Comparison of ENCODE assay signal across 23 cellular contexts in the genomic region with DNA sequence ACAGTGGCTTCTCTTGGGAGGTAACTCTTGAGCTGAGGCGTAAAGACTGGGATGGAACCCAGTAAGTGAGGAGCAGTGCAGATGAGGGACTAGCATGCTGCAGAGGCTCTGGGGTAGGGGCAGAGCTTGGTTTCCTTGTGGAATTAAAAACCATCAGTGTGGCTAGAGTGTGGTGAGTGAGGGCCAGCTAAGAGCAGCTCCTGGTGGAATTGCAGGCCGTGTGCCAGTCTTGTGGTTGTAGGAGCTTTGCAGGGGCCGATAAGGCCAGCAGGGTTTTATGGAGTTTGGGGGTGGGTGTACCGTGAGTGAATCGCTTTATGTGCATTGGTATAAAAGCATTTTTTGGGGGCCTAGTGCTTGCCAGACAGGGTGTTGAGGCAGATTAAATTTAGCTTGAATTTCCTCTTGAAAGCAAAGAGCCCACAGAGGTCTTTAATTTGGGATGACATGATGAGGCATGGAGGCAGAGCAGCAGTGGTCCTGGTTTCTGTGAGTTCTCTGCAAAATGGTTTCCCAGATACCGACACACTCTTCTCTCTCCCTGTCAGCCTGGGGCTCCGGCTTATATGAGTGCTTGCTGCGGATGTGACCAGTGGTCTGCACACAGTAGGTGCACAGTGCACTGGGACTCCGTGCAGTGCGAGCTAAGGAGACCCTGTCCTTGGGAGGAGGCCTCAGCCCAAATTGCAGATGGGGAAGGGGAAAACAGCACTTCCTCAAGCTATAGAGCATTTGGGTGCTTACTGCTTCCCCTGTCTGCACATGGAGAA.
DNase-seq lines count a peak whose midpoint lies in the region; ATAC-seq and TF ChIP-seq lines count a peak whose summit lies in the region.
"Had no signal": no experiment of that assay in that cellular context is flagged by ENCODE, and none has a peak within 500 bp of the region (broad histone marks: within the 10 kb centered on the region; RNA-seq: fewer than 3 reads in every experiment).

No MANE protein-coding gene starts in this region.

- TF ChIP-seq POLR2A in esophagus muscularis mucosa (IDR thresholded peaks at IDR 0.05; ENCODE audit: low read depth) = no peak

- peaks cover 23% of the 10 kb centered on the region for H3K4me1 Mint-ChIP-seq in neural progenitor cell
- no peaks in the 10 kb centered on the region for H3K4me1 Mint-ChIP-seq in activated naive CD8-positive, alpha-beta T cell treated with anti-CD3 and anti-CD28 coated beads, Interleukin-2, amount 50 U/mL, for 24 hours
- H3K4me1 Mint-ChIP-seq in mesothelial cell of epicardium = peaks cover 30% of the 10 kb centered on the region
- H3K4me1 Mint-ChIP-seq: activated CD4-positive, alpha-beta T cell treated with anti-CD3 and anti-CD28 coated beads for 36 hours had no signal

- H3K36me3 Mint-ChIP-seq in neural progenitor cell (no peaks in the 10 kb centered on the region), mesothelial cell of epicardium (no peaks in the 10 kb centered on the region)
- no peaks in the 10 kb centered on the region for H3K36me3 Mint-ChIP-seq in activated naive CD8-positive, alpha-beta T cell treated with anti-CD3 and anti-CD28 coated beads, Interleukin-2, amount 50 U/mL, for 24 hours (ENCODE audit: low read depth)
- H3K36me3 Mint-ChIP-seq: CD14-positive monocyte had no signal

- no peak overlapping the region for H3K4me2 ChIP-seq in neural progenitor cell
- H3K4me2 ChIP-seq: hepatocyte, KMS-11 had no signal

- H3K4me3 ChIP-seq in esophagus muscularis mucosa (no peak overlapping the region), neural progenitor cell (no peak overlapping the region)
- H3K4me3 ChIP-seq: breast epithelium, hepatocyte, Peyer's patch, upper lobe of right lung had no signal

- H3K9me3 ChIP-seq in esophagus muscularis mucosa (no peaks in the 10 kb centered on the region), neural progenitor cell (ENCODE audit: low read depth) (no peaks in the 10 kb centered on the region)
- H3K9me3 ChIP-seq: breast epithelium, Peyer's patch, upper lobe of right lung had no signal

- H3K9me3 Mint-ChIP-seq in neural progenitor cell (no peaks in the 10 kb centered on the region), mesothelial cell of epicardium (no peaks in the 10 kb centered on the region)
- H3K9me3 Mint-ChIP-seq in activated naive CD8-positive, alpha-beta T cell treated with anti-CD3 and anti-CD28 coated beads, Interleukin-2, amount 50 U/mL, for 24 hours = no peaks in the 10 kb centered on the region
- H3K9me3 Mint-ChIP-seq: CD14-positive monocyte had no signal

- no peaks in the 10 kb centered on the region for H3K79me2 ChIP-seq in neural progenitor cell (ENCODE audit: low read depth)
- H3K79me2 ChIP-seq: hepatocyte had no signal

- TF ChIP-seq CTCF in esophagus muscularis mucosa (IDR thresholded peaks at IDR 0.05) (no peak), neural progenitor cell (IDR thresholded peaks at IDR 0.05) (no peak), mesothelial cell of epicardium (IDR thresholded peaks at IDR 0.05; ENCODE audit: unreplicated experiment) (no peak)

- no peak overlapping the region for H2AFZ ChIP-seq in neural progenitor cell (replicated peaks)
- H2AFZ ChIP-seq: hepatocyte had no signal

- intact Hi-C loops in esophagus muscularis mucosa (cut with DNase I) = no loop called here

- H3K27ac ChIP-seq in esophagus muscularis mucosa (replicated peaks in 1 of 4) (peak overlapping the region; percentile 35 to 75 (median 50)), neural progenitor cell (no peak overlapping the region)
- H3K27ac ChIP-seq: breast epithelium, hepatocyte, KMS-11, upper lobe of right lung had no signal

- H3F3A ChIP-seq in neural progenitor cell (ENCODE audit: low read depth) = no peaks in the 10 kb centered on the region

- no peaks in the 10 kb centered on the region for H3K36me3 ChIP-seq in esophagus muscularis mucosa
- H3K36me3 ChIP-seq in neural progenitor cell = no peaks in the 10 kb centered on the region
- H3K36me3 ChIP-seq: breast epithelium, Peyer's patch, upper lobe of right lung had no signal

- H3K4me1 ChIP-seq in esophagus muscularis mucosa = peaks cover 5 to 41% (median 34%) of the 10 kb centered on the region in 4 donors
- H3K4me1 ChIP-seq in neural progenitor cell = no peaks in the 10 kb centered on the region
- H3K4me1 ChIP-seq: breast epithelium had no signal

- peak; percentile 45 for DNase-seq in activated effector memory CD4-positive, alpha-beta T cell treated with anti-CD3 and anti-CD28 coated beads, Interleukin-2, amount 50 U/mL, for 16 hours
- DNase-seq in activated effector memory CD4-positive, alpha-beta T cell treated with Interleukin-2 at 50 U/mL for 16 hours = no peak
- DNase-seq in esophagus muscularis mucosa (ENCODE audit: extremely low spot score) (peak; percentile 62), neural progenitor cell (ENCODE audit: low spot score) (no peak), ureter (ENCODE audit: low spot score) (peak; percentile 14), mesothelial cell of epicardium (ENCODE audit: low spot score in 2 of 2, unreplicated experiment in 2 of 2) (no peak)
- DNase-seq in activated T-cell treated with anti-CD3 and anti-CD28 coated beads, Interleukin-2, amount 50 U/mL, for 1 hour = no peak
- DNase-seq in activated naive CD8-positive, alpha-beta T cell treated with anti-CD3 and anti-CD28 coated beads, Interleukin-2, amount 50 U/mL, for 24 hours = no peak
- DNase-seq: activated CD4-positive, alpha-beta T cell treated with anti-CD3 and anti-CD28 coated beads for 36 hours; activated naive CD4-positive, alpha-beta T cell treated with anti-CD3 and anti-CD28 coated beads, Interleukin-2, amount 50 U/mL, for 16 hours; activated T-cell treated with anti-CD3 and anti-CD28 coated beads for 4 hours; DMS53; GOT3; kidney glomerular epithelial cell; NCI-H748 treated with DMSO at 0.1 percent for 48 hours; occipital lobe; small intestine had no signal

- H3K4me3 Mint-ChIP-seq in neural progenitor cell = no peak overlapping the region
- H3K4me3 Mint-ChIP-seq in activated naive CD8-positive, alpha-beta T cell treated with anti-CD3 and anti-CD28 coated beads, Interleukin-2, amount 50 U/mL, for 24 hours = no peak overlapping the region
- no peak overlapping the region for H3K4me3 Mint-ChIP-seq in mesothelial cell of epicardium
- H3K4me3 Mint-ChIP-seq: activated CD4-positive, alpha-beta T cell treated with anti-CD3 and anti-CD28 coated beads for 36 hours; CD14-positive monocyte had no signal

- no peak for TF ChIP-seq EP300 in esophagus muscularis mucosa (IDR thresholded peaks at IDR 0.05)

- WGBS in esophagus muscularis mucosa = 94% methylated on average over 10 of the region's 10 CpGs

- H3K27me3 Mint-ChIP-seq in neural progenitor cell (ENCODE audit: insufficient read depth, low read depth) (peaks cover 8% of the 10 kb centered on the region), mesothelial cell of epicardium (ENCODE audit: low read depth) (peaks cover under 1% of the 10 kb centered on the region)
- peaks cover 3% of the 10 kb centered on the region for H3K27me3 Mint-ChIP-seq in activated naive CD8-positive, alpha-beta T cell treated with anti-CD3 and anti-CD28 coated beads, Interleukin-2, amount 50 U/mL, for 24 hours

- H3K27me3 ChIP-seq in esophagus muscularis mucosa (no peaks in the 10 kb centered on the region), neural progenitor cell (no peaks in the 10 kb centered on the region)
- H3K27me3 ChIP-seq: breast epithelium, hepatocyte, Peyer's patch, upper lobe of right lung had no signal

- H3K9ac ChIP-seq in neural progenitor cell = no peak overlapping the region
- H3K9ac ChIP-seq: KMS-11 had no signal

- H3K27ac Mint-ChIP-seq in neural progenitor cell (peak overlapping the region; percentile 27), mesothelial cell of epicardium (no peak overlapping the region)
- H3K27ac Mint-ChIP-seq in activated naive CD8-positive, alpha-beta T cell treated with anti-CD3 and anti-CD28 coated beads, Interleukin-2, amount 50 U/mL, for 24 hours = no peak overlapping the region
- H3K27ac Mint-ChIP-seq: activated CD4-positive, alpha-beta T cell treated with anti-CD3 and anti-CD28 coated beads for 36 hours had no signal

- H4K20me1 ChIP-seq in neural progenitor cell (ENCODE audit: low read depth) = no peaks in the 10 kb centered on the region

- no peak for ATAC-seq in activated naive CD8-positive, alpha-beta T cell treated with anti-CD3 and anti-CD28 coated beads, Interleukin-2, amount 50 U/mL, for 24 hours
- ATAC-seq: activated CD4-positive, alpha-beta T cell treated with anti-CD3 and anti-CD28 coated beads for 36 hours; upper lobe of right lung had no signal

Comparison
In these comparisons a context has a peak if more than half of its experiments do, and no peak if none do; other contexts are left out.
1. DNase-seq: peak in activated effector memory CD4-positive, alpha-beta T cell treated with anti-CD3 and anti-CD28 coated beads, Interleukin-2, amount 50 U/mL, for 16 hours (single experiment), esophagus muscularis mucosa (single experiment) and ureter (single experiment); none in activated effector memory CD4-positive, alpha-beta T cell treated with Interleukin-2 at 50 U/mL for 16 hours (single experiment), neural progenitor cell (single experiment), activated T-cell treated with anti-CD3 and anti-CD28 coated beads, Interleukin-2, amount 50 U/mL, for 1 hour (single experiment), activated naive CD8-positive, alpha-beta T cell treated with anti-CD3 and anti-CD28 coated beads, Interleukin-2, amount 50 U/mL, for 24 hours (single experiment) and mesothelial cell of epicardium (0 of 2).